ENCODE assay signal across 19 cellular contexts in genomic region chr11:28526406-28526751, GRCh38.
DNase-seq lines count a peak whose midpoint lies in the region; TF ChIP-seq lines count a peak whose summit lies in the region.
"Had no signal": no experiment of that assay in that cellular context is flagged by ENCODE, and none has a peak within 500 bp of the region (broad histone marks: within the 10 kb centered on the region; RNA-seq: fewer than 3 reads in every experiment).

No MANE protein-coding gene starts in this region.

- no peaks in the 10 kb centered on the region for H3K27me3 ChIP-seq in H7 (ENCODE audit: control insufficient read depth, insufficient read depth, low read length)
- H3K27me3 ChIP-seq: upper lobe of right lung had no signal

- POLR2A ChIA-PET in HEK293 (lab: Yijun Ruan, JAX) (no interaction called here), OCI-LY7 (lab: Charles Lee) (interaction anchor here (0.6 to 0.7 kb wide), 3 partner anchors 241 to 827 kb away, joined by 3 to 5 read pairs (median 3); no protein-coding TSS in a partner anchor)

- DNase-seq in AG10803 (ENCODE audit: low read depth) (peak; percentile 16), OCI-LY7 (ENCODE audit: low spot score) (peak; percentile 1), fibroblast of mammary gland (ENCODE audit: low read depth) (peak; percentile 25), activated gamma-delta T cell (lab: John Stamatoyannopoulos, UW) (no peak), NCI-H748 (lab: John Stamatoyannopoulos, UW; ENCODE audit: unreplicated experiment) (no peak), H7 (no peak), COR-L47 (lab: John Stamatoyannopoulos, UW) (no peak)
- DNase-seq: activated B cell treated with CpG ODN at 0.5 μM for 24 hours; activated CD8-positive, alpha-beta memory T cell treated with anti-CD3 and anti-CD28 coated beads for 24 hours; activated T-cell treated with anti-CD3 and anti-CD28 coated beads, Interleukin-2, amount 50 U/mL, for 72 hours; cortex of kidney; NCI-H1930; NCI-H510A treated with DMSO at 0.1 percent for 48 hours; nucleus accumbens; right cardiac atrium; SHP77 treated with DMSO at 0.1 percent for 48 hours; upper lobe of right lung had no signal

- H3K9me3 ChIP-seq in HEK293 (ENCODE audit: control insufficient read depth, insufficient read depth, low read depth, low read length) (no peaks in the 10 kb centered on the region), OCI-LY7 (ENCODE audit: low read length) (0 out of 2 replicates have a peak, but pooled peaks cover 14% of the 10 kb centered on the region)

- H4K20me1 ChIP-seq in OCI-LY7 (ENCODE audit: insufficient read depth, low read length) = no peaks in the 10 kb centered on the region

- H3K9me2 ChIP-seq in OCI-LY7 (ENCODE audit: insufficient read depth, low read length) = no peaks in the 10 kb centered on the region

- H3K4me2 ChIP-seq in OCI-LY7 (ENCODE audit: low read length) = no peak overlapping the region

- no peaks in the 10 kb centered on the region for H3K36me3 ChIP-seq in HEK293 (ENCODE audit: control insufficient read depth in 2 of 2, insufficient read depth in 1 of 2, low read length in 2 of 2)
- no peaks in the 10 kb centered on the region for H3K36me3 ChIP-seq in OCI-LY7 (ENCODE audit: insufficient read depth, low read length)
- H3K36me3 ChIP-seq in H7 (replicated peaks; ENCODE audit: control insufficient read depth, insufficient read depth, low read length) = no peaks in the 10 kb centered on the region
- H3K36me3 ChIP-seq: upper lobe of right lung had no signal

- no peak for TF ChIP-seq CTCF in AG10803 (conservative IDR thresholded peaks at IDR 0.05; ENCODE audit: low read length)
- no peak for TF ChIP-seq CTCF in HEK293 (tag by site-specific recombination; IDR thresholded peaks at IDR 0.05)
- no peak for TF ChIP-seq CTCF in OCI-LY7 (conservative IDR thresholded peaks at IDR 0.05; ENCODE audit: low read length)
- no peak for TF ChIP-seq CTCF in fibroblast of mammary gland (conservative IDR thresholded peaks at IDR 0.05; ENCODE audit: control insufficient read depth, insufficient read depth, low read depth, low read length)

- CTCF ChIA-PET in HEK293 (lab: Yijun Ruan, JAX) = interaction anchor here (0.6 kb wide), 1 partner anchor 41 kb away, joined by 3 read pairs; no protein-coding TSS in a partner anchor
- CTCF ChIA-PET in OCI-LY7 (lab: Charles Lee; ENCODE audit: unreplicated experiment) = no interaction called here

- no peak overlapping the region for H3K4me3 ChIP-seq in AG10803 (ENCODE audit: low read length)
- no peak overlapping the region for H3K4me3 ChIP-seq in HEK293 (ENCODE audit: low read depth, low read length)
- no peak overlapping the region for H3K4me3 ChIP-seq in OCI-LY7 (ENCODE audit: low read depth, low read length, poor library complexity, severe bottlenecking)
- no peak overlapping the region for H3K4me3 ChIP-seq in fibroblast of mammary gland (ENCODE audit: control insufficient read depth, low read depth, low read length)
- no peak overlapping the region for H3K4me3 ChIP-seq in H7 (ENCODE audit: insufficient read depth, low read depth, low read length)
- H3K4me3 ChIP-seq: upper lobe of right lung had no signal

- H2AFZ ChIP-seq in OCI-LY7 (ENCODE audit: low read length) = no peak overlapping the region

- intact Hi-C loops in OCI-LY7 (cut with micrococcal nuclease; ENCODE audit: unreplicated experiment) = no loop called here

- no peaks in the 10 kb centered on the region for H3K79me2 ChIP-seq in OCI-LY7 (ENCODE audit: insufficient read depth, low read depth, low read length)

- BruUV-seq in OCI-LY7 (replicated peaks; lab: Mats Ljungman, UMichigan) = no TSS peak

- H3K27ac ChIP-seq in HEK293 (ENCODE audit: extremely low read depth, low read depth, low read length) = no peak overlapping the region
- H3K27ac ChIP-seq in OCI-LY7 (ENCODE audit: low read depth, low read length, poor library complexity, severe bottlenecking) = no peak overlapping the region
- H3K27ac ChIP-seq: epithelial cell of prostate, upper lobe of right lung had no signal

- H3K4me1 ChIP-seq in HEK293 (ENCODE audit: control insufficient read depth, insufficient read depth, low read length) (no peaks in the 10 kb centered on the region), OCI-LY7 (ENCODE audit: insufficient read depth, low read length, poor library complexity, severe bottlenecking) (no peaks in the 10 kb centered on the region)
- H3K4me1 ChIP-seq: upper lobe of right lung had no signal

TF ChIP-seq in HEK293, 187 proteins besides CTCF, POLR2A, EP300 and RAD21:
- TF ChIP-seq ZNF174 (tag by site-specific recombination; IDR thresholded peaks at IDR 0.05) = no peak
- TF ChIP-seq ZFP41 (tag by site-specific recombination; IDR thresholded peaks at IDR 0.05; ENCODE audit: borderline replicate concordance) = no peak
- no peak for TF ChIP-seq ZNF658 (tag by site-specific recombination; IDR thresholded peaks at IDR 0.05)
- no peak for TF ChIP-seq ZNF23 (tag by site-specific recombination; IDR thresholded peaks at IDR 0.05; ENCODE audit: borderline replicate concordance)
- no peak for TF ChIP-seq ZNF548 (tag by site-specific recombination; IDR thresholded peaks at IDR 0.05)
- 0 out of 2 replicates have a peak, but pooled peaks have one; percentile 17 for TF ChIP-seq ZNF549 (tag by site-specific recombination; IDR thresholded peaks at IDR 0.05)
- peak; percentile 84 for TF ChIP-seq SETDB1 (IDR thresholded peaks at IDR 0.05; ENCODE audit: insufficient read length, low read length)
- no peak for TF ChIP-seq ZNF529 (tag by site-specific recombination; IDR thresholded peaks at IDR 0.05; ENCODE audit: insufficient replicate concordance)
- no peak for TF ChIP-seq REPIN1 (tag by site-specific recombination; IDR thresholded peaks at IDR 0.05; ENCODE audit: low read depth)
- TF ChIP-seq ZNF571 (tag by site-specific recombination; IDR thresholded peaks at IDR 0.05) = no peak
- no peak for TF ChIP-seq KLF17 (tag by site-specific recombination; IDR thresholded peaks at IDR 0.05)
- TF ChIP-seq ZNF639 (tag by site-specific recombination; IDR thresholded peaks at IDR 0.05) = no peak
- TF ChIP-seq TRIM28 (IDR thresholded peaks at IDR 0.05; ENCODE audit: borderline replicate concordance, low read length) = peak; percentile 70; the same call in 1 of the 2 replicates

Comparison
In these comparisons a context has a peak if more than half of its experiments do, and no peak if none do; other contexts are left out.
1. DNase-seq: peak in AG10803 (single experiment), OCI-LY7 (single experiment) and fibroblast of mammary gland (single experiment); none in activated gamma-delta T cell (single experiment), NCI-H748 (single experiment), H7 (single experiment) and COR-L47 (single experiment).